In the genomic region with DNA sequence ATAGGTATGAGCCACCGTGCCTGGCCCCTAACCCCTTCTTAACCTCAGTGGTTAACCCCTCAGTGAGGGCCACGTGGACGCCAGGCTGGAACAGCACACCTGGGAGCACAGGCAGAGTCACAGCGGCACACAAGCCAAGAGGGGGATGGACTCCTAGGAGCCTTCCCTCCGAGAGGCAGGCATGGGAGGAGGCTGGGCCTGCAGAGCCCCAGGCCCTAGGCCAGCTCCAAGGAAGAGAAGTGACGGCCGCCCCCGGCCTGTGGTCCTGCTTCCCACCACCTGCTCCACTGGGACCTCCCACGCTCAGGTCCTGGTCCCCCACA, we compare ENCODE assay signal across 32 cellular contexts. TPM values are rescaled to one million over a fixed set of nuclear protein-coding genes. Genes with fewer than 3 reads are reported as not detected.
"Had no signal": no experiment of that assay in that cellular context is flagged by ENCODE, and none has a peak within 500 bp of the region (broad histone marks: within the 10 kb centered on the region; RNA-seq: fewer than 3 reads in every experiment).

No MANE protein-coding gene starts in this region.

- H3K27ac ChIP-seq: epithelial cell of prostate, esophagus squamous epithelium, heart right ventricle, left lung, lower lobe of right lung, pancreas, psoas muscle, transverse colon, VCaP had no signal

- H3K36me3 ChIP-seq: esophagus squamous epithelium, heart right ventricle, left lung, lower lobe of right lung, pancreas, transverse colon had no signal

- FAIRE-seq: bronchial epithelial cell, endometrium, pancreas, TTC549 had no signal

- H3K36me3 Mint-ChIP-seq: activated naive CD8-positive, alpha-beta T cell had no signal

- ATAC-seq: heart right ventricle, left lung, lower lobe of right lung, pancreas, psoas muscle had no signal

- DNase-seq: activated CD4-positive, alpha-beta T cell treated with anti-CD3 and anti-CD28 coated beads for 4 hours; activated CD4-positive, alpha-beta T cell treated with anti-CD3 and anti-CD28 coated beads, Interleukin-2, amount 50 U/mL, for 4 hours; activated effector memory CD4-positive, alpha-beta T cell treated with Interleukin-2 at 50 U/mL for 16 hours; activated naive CD4-positive, alpha-beta T cell treated with Interleukin-2 at 50 U/mL for 16 hours; anterior cingulate cortex; effector CD8-positive, alpha-beta T cell; esophagus squamous epithelium; foreskin melanocyte; heart right ventricle; kidney glomerular epithelial cell; left lung; lower lobe of right lung; mesenchymal stem cell; mucosa of descending colon; nucleus accumbens; pancreas; psoas muscle; stimulated activated naive CD4-positive, alpha-beta T cell; T-helper 9 cell; transverse colon had no signal

- H3K9me3 ChIP-seq: esophagus squamous epithelium, heart right ventricle, left lung, lower lobe of right lung, mucosa of descending colon, pancreas, psoas muscle, transverse colon had no signal

- H3K27ac Mint-ChIP-seq: activated naive CD8-positive, alpha-beta T cell; dendritic cell treated with granulocyte-macrophage colony-stimulating factor and Interleukin-4, amounts not matched to agents 40 ng/mL and 50 ng/mL, for 4 days had no signal

- H3K4me3 Mint-ChIP-seq: activated naive CD8-positive, alpha-beta T cell; central memory CD8-positive, alpha-beta T cell; dendritic cell treated with granulocyte-macrophage colony-stimulating factor and Interleukin-4, amounts not matched to agents 40 ng/mL and 50 ng/mL, for 4 days had no signal

- H3K4me3 ChIP-seq: esophagus squamous epithelium, heart right ventricle, left lung, lower lobe of right lung, mucosa of descending colon, pancreas, psoas muscle, transverse colon had no signal

- H3K9me3 Mint-ChIP-seq: central memory CD8-positive, alpha-beta T cell; dendritic cell treated with granulocyte-macrophage colony-stimulating factor and Interleukin-4, amounts not matched to agents 40 ng/mL and 50 ng/mL, for 4 days had no signal

RNA-seq across cellular contexts. Expression of a gene that starts 3.8 kb away (rescaled TPM):
- total RNA-seq: bronchial epithelial cell; glomerular endothelial cell; T-helper 1 cell treated with Interleukin-12 subunit alpha and Interleukin-12 subunit beta and Interleukin-4 antibody, amounts not matched to agents 30 ng/mL and 1 ng/mL, for 36 hours; temporal lobe; transverse colon had no signal
- polyA plus RNA-seq: neural cell had no signal

RNA-seq across cellular contexts. Expression of a gene that starts 44.6 kb away (rescaled TPM):
- total RNA-seq: glomerular endothelial cell; heart right ventricle; psoas muscle; T-helper 1 cell treated with Interleukin-12 subunit alpha and Interleukin-12 subunit beta and Interleukin-4 antibody, amounts not matched to agents 30 ng/mL and 1 ng/mL, for 36 hours; temporal lobe had no signal
- polyA plus RNA-seq: heart right ventricle, neural cell had no signal
